ENCODE assay signal across 17 cellular contexts in genomic region chr1:98278055-98278454, GRCh38.
A peak's percentile ranks its signal among the peaks of the same experiment; 100 is the strongest.
DNase-seq lines count a peak whose midpoint lies in the region; ATAC-seq and TF ChIP-seq lines count a peak whose summit lies in the region.
"Had no signal": no experiment of that assay in that cellular context is flagged by ENCODE, and none has a peak within 500 bp of the region (broad histone marks: within the 10 kb centered on the region; RNA-seq: fewer than 3 reads in every experiment).

No MANE protein-coding gene starts in this region.

- H3K36me3 Mint-ChIP-seq in GM23338 (ENCODE audit: low read depth) (no peaks in the 10 kb centered on the region), progenitor cell of endocrine pancreas (ENCODE audit: insufficient read depth) (peaks cover 5% of the 10 kb centered on the region)
- peaks cover under 1% of the 10 kb centered on the region for H3K36me3 Mint-ChIP-seq in natural killer cell treated with Interleukin-12 subunit alpha and Interleukin-12 subunit beta and Interleukin-15 and Interleukin-18, amount 100 ng/mL, for 72 hours

- no peak overlapping the region for H3K4me3 ChIP-seq in GM23338
- no peak overlapping the region for H3K4me3 ChIP-seq in NT2/D1 (ENCODE audit: insufficient read length, low read depth)
- no peak overlapping the region for H3K4me3 ChIP-seq in heart right ventricle
- H3K4me3 ChIP-seq: SJCRH30 had no signal

- H3K4me1 Mint-ChIP-seq in GM23338 (peaks cover 34% of the 10 kb centered on the region), progenitor cell of endocrine pancreas (ENCODE audit: low read depth) (peaks cover 29% of the 10 kb centered on the region)
- no peaks in the 10 kb centered on the region for H3K4me1 Mint-ChIP-seq in natural killer cell treated with Interleukin-12 subunit alpha and Interleukin-12 subunit beta and Interleukin-15 and Interleukin-18, amount 100 ng/mL, for 72 hours (ENCODE audit: low read depth in 2 of 2)

- H3K27ac ChIP-seq in GM23338 (ENCODE audit: low read depth), result no peak overlapping the region
- peak overlapping the region; percentile 54 for H3K27ac ChIP-seq in epithelial cell of prostate
- no peak overlapping the region for H3K27ac ChIP-seq in heart right ventricle
- H3K27ac ChIP-seq: SJCRH30 had no signal

- H3K27me3 Mint-ChIP-seq in GM23338 (ENCODE audit: insufficient read depth, low read depth, poor library complexity) (peaks cover 3% of the 10 kb centered on the region), progenitor cell of endocrine pancreas (no peaks in the 10 kb centered on the region)
- no peaks in the 10 kb centered on the region for H3K27me3 Mint-ChIP-seq in natural killer cell treated with Interleukin-12 subunit alpha and Interleukin-12 subunit beta and Interleukin-15 and Interleukin-18, amount 100 ng/mL, for 72 hours

- no peak overlapping the region for H3K9ac ChIP-seq in NT2/D1 (ENCODE audit: insufficient read length, low read depth)

- H3K9me2 ChIP-seq in GM23338 (ENCODE audit: insufficient read depth), result no peaks in the 10 kb centered on the region

- DNase-seq in GM23338 (ENCODE audit: low spot score) (peak; percentile 14), NT2/D1 (ENCODE audit: low read depth, low spot score) (peak; percentile 9), epithelial cell of prostate (ENCODE audit: low read depth, low spot score) (no peak), progenitor cell of endocrine pancreas (ENCODE audit: low spot score, unreplicated experiment) (no peak), heart right ventricle (no peak)
- DNase-seq in activated naive CD4-positive, alpha-beta T cell treated with Interleukin-2 at 50 U/mL for 16 hours, result no peak
- no peak for DNase-seq in natural killer cell treated with Interleukin-12 subunit alpha and Interleukin-12 subunit beta and Interleukin-15 and Interleukin-18, amount 100 ng/mL, for 72 hours (ENCODE audit: low spot score)
- DNase-seq: AML-193, GOT3, Karpas-422, NCI-H1105 treated with DMSO at 0.1 percent for 48 hours, NCI-H187 treated with DMSO at 0.1 percent for 48 hours, NCI-H446, NCI-H82, SJCRH30 had no signal

- H3K4me2 ChIP-seq in GM23338, result no peak overlapping the region

- H3K27me3 ChIP-seq in GM23338 (ENCODE audit: insufficient read depth), result no peaks in the 10 kb centered on the region
- no peaks in the 10 kb centered on the region for H3K27me3 ChIP-seq in NT2/D1 (ENCODE audit: insufficient read depth, insufficient read length)
- no peaks in the 10 kb centered on the region for H3K27me3 ChIP-seq in heart right ventricle
- H3K27me3 ChIP-seq: SJCRH30 had no signal

- H3K36me3 ChIP-seq in GM23338 (ENCODE audit: insufficient read depth) (no peaks in the 10 kb centered on the region), NT2/D1 (ENCODE audit: insufficient read depth, insufficient read length, low read length) (no peaks in the 10 kb centered on the region), heart right ventricle (no peaks in the 10 kb centered on the region)
- H3K36me3 ChIP-seq: SJCRH30 had no signal

- H2AFZ ChIP-seq in GM23338, result no peak overlapping the region

- H3K4me3 Mint-ChIP-seq in GM23338, result no peak overlapping the region
- no peak overlapping the region for H3K4me3 Mint-ChIP-seq in progenitor cell of endocrine pancreas (ENCODE audit: low read depth)
- H3K4me3 Mint-ChIP-seq in natural killer cell treated with Interleukin-12 subunit alpha and Interleukin-12 subunit beta and Interleukin-15 and Interleukin-18, amount 100 ng/mL, for 72 hours, result no peak overlapping the region

- no peaks in the 10 kb centered on the region for H3K79me2 ChIP-seq in GM23338 (replicated peaks; ENCODE audit: insufficient read depth)

- TF ChIP-seq CTCF in GM23338 (conservative IDR thresholded peaks at IDR 0.05; ENCODE audit: low read depth in 2 of 2), result no peak
- no peak for TF ChIP-seq CTCF in progenitor cell of endocrine pancreas (IDR thresholded peaks at IDR 0.05; ENCODE audit: unreplicated experiment)
- no peak for TF ChIP-seq CTCF in heart right ventricle (IDR thresholded peaks at IDR 0.05)

- WGBS in heart right ventricle, 2 donors, result 68 to 76% methylated on average over 3 of the region's 3 CpGs

- ATAC-seq in GM23338 (peak; percentile 62; the same call in 2 of the 3 replicates), heart right ventricle (no peak), GM21619 (IDR thresholded peaks at IDR 0.05; ENCODE audit: unreplicated experiment) (no peak)
- no peak for ATAC-seq in natural killer cell treated with Interleukin-12 subunit alpha and Interleukin-12 subunit beta and Interleukin-15 and Interleukin-18, amount 100 ng/mL, for 72 hours
- ATAC-seq: HepG2 had no signal

- intact Hi-C loops in heart right ventricle (cut with DNase I), result no loop called here

- H3K9me3 ChIP-seq in NT2/D1 (ENCODE audit: insufficient read depth, low read length), result no peaks in the 10 kb centered on the region
- no peaks in the 10 kb centered on the region for H3K9me3 ChIP-seq in heart right ventricle
- H3K9me3 ChIP-seq: SJCRH30 had no signal

- no peaks in the 10 kb centered on the region for H3F3A ChIP-seq in GM23338 (replicated peaks; ENCODE audit: low read depth)

- H3K27ac Mint-ChIP-seq in GM23338 (no peak overlapping the region; the same call in 1 of the 2 replicates), progenitor cell of endocrine pancreas (peak overlapping the region; percentile 93)
- no peak overlapping the region for H3K27ac Mint-ChIP-seq in natural killer cell treated with Interleukin-12 subunit alpha and Interleukin-12 subunit beta and Interleukin-15 and Interleukin-18, amount 100 ng/mL, for 72 hours

- no peaks in the 10 kb centered on the region for H4K20me1 ChIP-seq in GM23338 (replicated peaks; ENCODE audit: insufficient read depth)

- H3K4me1 ChIP-seq in GM23338 (ENCODE audit: insufficient read depth) (peaks cover 22% of the 10 kb centered on the region), NT2/D1 (ENCODE audit: insufficient read depth, insufficient read length) (no peaks in the 10 kb centered on the region), heart right ventricle (no peaks in the 10 kb centered on the region)
- H3K4me1 ChIP-seq: SJCRH30 had no signal

- H3K9me3 Mint-ChIP-seq in GM23338, result peaks cover 3% of the 10 kb centered on the region; the same call in 2 of the 3 replicates
- H3K9me3 Mint-ChIP-seq in progenitor cell of endocrine pancreas (ENCODE audit: low read depth), result peaks cover 10% of the 10 kb centered on the region
- no peaks in the 10 kb centered on the region for H3K9me3 Mint-ChIP-seq in natural killer cell treated with Interleukin-12 subunit alpha and Interleukin-12 subunit beta and Interleukin-15 and Interleukin-18, amount 100 ng/mL, for 72 hours

TF ChIP-seq in GM23338, 12 proteins besides CTCF, POLR2A, EP300 and RAD21 (continues in another document):
- no peak for TF ChIP-seq EZH2phosphoT487 (IDR thresholded peaks at IDR 0.05; ENCODE audit: unreplicated experiment)
- TF ChIP-seq, protein P1, sequence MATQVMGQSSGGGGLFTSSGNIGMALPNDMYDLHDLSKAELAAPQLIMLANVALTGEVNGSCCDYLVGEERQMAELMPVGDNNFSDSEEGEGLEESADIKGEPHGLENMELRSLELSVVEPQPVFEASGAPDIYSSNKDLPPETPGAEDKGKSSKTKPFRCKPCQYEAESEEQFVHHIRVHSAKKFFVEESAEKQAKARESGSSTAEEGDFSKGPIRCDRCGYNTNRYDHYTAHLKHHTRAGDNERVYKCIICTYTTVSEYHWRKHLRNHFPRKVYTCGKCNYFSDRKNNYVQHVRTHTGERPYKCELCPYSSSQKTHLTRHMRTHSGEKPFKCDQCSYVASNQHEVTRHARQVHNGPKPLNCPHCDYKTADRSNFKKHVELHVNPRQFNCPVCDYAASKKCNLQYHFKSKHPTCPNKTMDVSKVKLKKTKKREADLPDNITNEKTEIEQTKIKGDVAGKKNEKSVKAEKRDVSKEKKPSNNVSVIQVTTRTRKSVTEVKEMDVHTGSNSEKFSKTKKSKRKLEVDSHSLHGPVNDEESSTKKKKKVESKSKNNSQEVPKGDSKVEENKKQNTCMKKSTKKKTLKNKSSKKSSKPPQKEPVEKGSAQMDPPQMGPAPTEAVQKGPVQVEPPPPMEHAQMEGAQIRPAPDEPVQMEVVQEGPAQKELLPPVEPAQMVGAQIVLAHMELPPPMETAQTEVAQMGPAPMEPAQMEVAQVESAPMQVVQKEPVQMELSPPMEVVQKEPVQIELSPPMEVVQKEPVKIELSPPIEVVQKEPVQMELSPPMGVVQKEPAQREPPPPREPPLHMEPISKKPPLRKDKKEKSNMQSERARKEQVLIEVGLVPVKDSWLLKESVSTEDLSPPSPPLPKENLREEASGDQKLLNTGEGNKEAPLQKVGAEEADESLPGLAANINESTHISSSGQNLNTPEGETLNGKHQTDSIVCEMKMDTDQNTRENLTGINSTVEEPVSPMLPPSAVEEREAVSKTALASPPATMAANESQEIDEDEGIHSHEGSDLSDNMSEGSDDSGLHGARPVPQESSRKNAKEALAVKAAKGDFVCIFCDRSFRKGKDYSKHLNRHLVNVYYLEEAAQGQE (IDR thresholded peaks at IDR 0.05; ENCODE audit: unreplicated experiment), result no peak
- TF ChIP-seq ZNF114 (CRISPR knock-in tag; IDR thresholded peaks at IDR 0.05), result no peak
- TF ChIP-seq POLR2AphosphoS5 (IDR thresholded peaks at IDR 0.05; ENCODE audit: low read depth), result no peak
- no peak for TF ChIP-seq ETS1 (IDR thresholded peaks at IDR 0.05)
- TF ChIP-seq ZNF331 (CRISPR knock-in tag; IDR thresholded peaks at IDR 0.05; ENCODE audit: low read depth), result no peak

Comparison
In these comparisons a context has a peak if more than half of its experiments do, and no peak if none do; other contexts are left out.
1. DNase-seq: peak in GM23338 (single experiment) and NT2/D1 (single experiment); none in epithelial cell of prostate (single experiment), progenitor cell of endocrine pancreas (single experiment), activated naive CD4-positive, alpha-beta T cell treated with Interleukin-2 at 50 U/mL for 16 hours (single experiment), natural killer cell treated with Interleukin-12 subunit alpha and Interleukin-12 subunit beta and Interleukin-15 and Interleukin-18, amount 100 ng/mL, for 72 hours (single experiment) and heart right ventricle (0 of 2).